ENCODE assay signal across 9 cellular contexts in genomic region chr1:213989740-213990472, GRCh38. TPM values are rescaled to one million over a fixed set of nuclear protein-coding genes. Genes with fewer than 3 reads are reported as not detected.
DNase-seq lines count a peak whose midpoint lies in the region; ATAC-seq, FAIRE-seq and TF ChIP-seq lines count a peak whose summit lies in the region.
"Had no signal": no experiment of that assay in that cellular context is flagged by ENCODE, and none has a peak within 500 bp of the region (broad histone marks: within the 10 kb centered on the region; RNA-seq: fewer than 3 reads in every experiment).

No MANE protein-coding gene starts in this region.

- no peak for TF ChIP-seq EP300 in A549 (IDR thresholded peaks at IDR 0.05)

- H3K36me3 ChIP-seq in right lobe of liver = no peaks in the 10 kb centered on the region

- H3K27ac ChIP-seq in A549 = no peak overlapping the region
- H3K27ac ChIP-seq in right lobe of liver = peak overlapping the region; percentile 90 to 98 (median 96)

- TF ChIP-seq POLR2A in A549 (IDR thresholded peaks at IDR 0.05; ENCODE audit: low read length) (no peak), right lobe of liver (IDR thresholded peaks at IDR 0.05) (no peak)

- POLR2A ChIA-PET in A549 (lab: Yijun Ruan, JAX) = no interaction called here

- H3K4me2 ChIP-seq in A549 = peak overlapping the region; percentile 98; the same call in 2 of the 3 replicates

- H3K4me1 Mint-ChIP-seq in activated T-cell treated with anti-CD3 and anti-CD28 coated beads, Interleukin-2, amount 50 U/mL, for 72 hours (ENCODE audit: low read depth) = peaks cover 38% of the 10 kb centered on the region

- H3K4me3 Mint-ChIP-seq in activated T-cell treated with anti-CD3 and anti-CD28 coated beads, Interleukin-2, amount 50 U/mL, for 72 hours = peak overlapping the region; percentile 92 to 97

- peaks cover 5 to 7% of the 10 kb centered on the region in 2 donors for H3K36me3 Mint-ChIP-seq in activated T-cell treated with anti-CD3 and anti-CD28 coated beads, Interleukin-2, amount 50 U/mL, for 72 hours (ENCODE audit: insufficient read depth in 2 of 2)

- H3K27me3 Mint-ChIP-seq in activated T-cell treated with anti-CD3 and anti-CD28 coated beads, Interleukin-2, amount 50 U/mL, for 72 hours (ENCODE audit: low read depth) = peaks cover 82% of the 10 kb centered on the region

- ATAC-seq in A549 (no peak), right lobe of liver (peak in 2 of 4 donors; percentile 0 to 6), HG02798 (IDR thresholded peaks at IDR 0.05; ENCODE audit: poor library complexity, unreplicated experiment) (no peak), HG02571 (IDR thresholded peaks at IDR 0.05; ENCODE audit: unreplicated experiment) (no peak)
- ATAC-seq in activated T-cell treated with anti-CD3 and anti-CD28 coated beads, Interleukin-2, amount 50 U/mL, for 72 hours (replicated peaks in 1 of 2) = no peak

- TF ChIP-seq CTCF in A549 (IDR thresholded peaks at IDR 0.05) = no peak
- no peak for TF ChIP-seq CTCF in right lobe of liver (IDR thresholded peaks at IDR 0.05)

- DNase-seq in A549 (ENCODE audit: low read depth in 1 of 2, low spot score in 1 of 2) (no peak), NCI-H1092 treated with DMSO at 0.1 percent for 48 hours (lab: John Stamatoyannopoulos, UW) (peak; percentile 88), right lobe of liver (peak in 1 of 3 donors; percentile 57), AG08396 (ENCODE audit: low spot score) (no peak)
- no peak for DNase-seq in activated T-cell treated with anti-CD3 and anti-CD28 coated beads, Interleukin-2, amount 50 U/mL, for 72 hours
- no peak for DNase-seq in stimulated activated CD4-positive, alpha-beta T cell treated with anti-CD3 and anti-CD28 coated beads, Interleukin-4, amount 100 ng/mL, for 4 hours
- DNase-seq: DND-41 had no signal

- no peaks in the 10 kb centered on the region for H3K9me3 Mint-ChIP-seq in activated T-cell treated with anti-CD3 and anti-CD28 coated beads, Interleukin-2, amount 50 U/mL, for 72 hours

- H3K9me3 ChIP-seq in A549 (no peaks in the 10 kb centered on the region), right lobe of liver (no peaks in the 10 kb centered on the region)

- FAIRE-seq in A549 (lab: Jason Lieb, UNC) = no peak

- H3K4me1 ChIP-seq in A549 = 0 out of 3 replicates have a peak, but pooled peaks cover 3% of the 10 kb centered on the region
- H3K4me1 ChIP-seq in right lobe of liver = peaks cover 0 to 20% (median 0%) of the 10 kb centered on the region in 4 donors

- no peak overlapping the region for H3K27ac Mint-ChIP-seq in activated T-cell treated with anti-CD3 and anti-CD28 coated beads, Interleukin-2, amount 50 U/mL, for 72 hours

- CTCF ChIA-PET in A549 (lab: Yijun Ruan, JAX) = interaction anchor here (0.6 to 1.2 kb wide), 4 partner anchors 14 to 339 kb away, joined by 3 read pairs; no protein-coding TSS in a partner anchor

- TF ChIP-seq RAD21 in A549 (conservative IDR thresholded peaks at IDR 0.05 in 1 of 2, IDR thresholded peaks at IDR 0.05 in 1 of 2) = no peak

- H3K4me3 ChIP-seq in A549 (no peak overlapping the region; the same call in 2 of the 3 replicates), right lobe of liver (peak overlapping the region; percentile 60 to 75 (median 63))

- H3K27me3 ChIP-seq in right lobe of liver = no peaks in the 10 kb centered on the region

- 37% methylated on average over 5 of the region's 5 CpGs for WGBS in A549 (ENCODE audit: missing lambda C conversion rate)
- 8% methylated on average over 5 of the region's 5 CpGs for WGBS in right lobe of liver (ENCODE audit: insufficient coverage, low coverage, low lambda C conversion rate, missing lambda C conversion rate)

- intact Hi-C loops in right lobe of liver (cut with DNase I) = no loop called here

TF ChIP-seq in A549, 52 proteins besides CTCF, POLR2A, EP300 and RAD21:
- TF ChIP-seq RCOR1 (IDR thresholded peaks at IDR 0.05; ENCODE audit: low read depth, low read length) = no peak
- no peak for TF ChIP-seq MYC (IDR thresholded peaks at IDR 0.05; ENCODE audit: borderline replicate concordance, low read length)
- TF ChIP-seq GATA3 (IDR thresholded peaks at IDR 0.05; ENCODE audit: borderline replicate concordance) = no peak
- no peak for TF ChIP-seq RNF2 (IDR thresholded peaks at IDR 0.05; ENCODE audit: borderline replicate concordance, low read depth)
- no peak for TF ChIP-seq HES2 (IDR thresholded peaks at IDR 0.05)
- no peak for TF ChIP-seq MAX (IDR thresholded peaks at IDR 0.05)
- no peak for TF ChIP-seq FOSL2 (IDR thresholded peaks at IDR 0.05)
- no peak for TF ChIP-seq FOSL2 (CRISPR knock-in tag; IDR thresholded peaks at IDR 0.05)
- TF ChIP-seq REST (IDR thresholded peaks at IDR 0.05) = no peak
- TF ChIP-seq PBX3 (IDR thresholded peaks at IDR 0.05) = no peak
- TF ChIP-seq HOXA7 (CRISPR knock-in tag; IDR thresholded peaks at IDR 0.05) = no peak
- TF ChIP-seq HEYL (CRISPR knock-in tag; IDR thresholded peaks at IDR 0.05) = no peak
- no peak for TF ChIP-seq ZFP36 (IDR thresholded peaks at IDR 0.05; ENCODE audit: borderline replicate concordance, partially characterized antibody)
- TF ChIP-seq ELK1 (IDR thresholded peaks at IDR 0.05; ENCODE audit: low read depth, low read length) = no peak
TF ChIP-seq in A549: peak in this region for 0.

RNA-seq across cellular contexts. Expression of gene PROX1, which starts 2.1 kb away (rescaled TPM):
- polyA plus RNA-seq in A549 (2011; rRNA removed) (0.01 and 0.06 TPM in 2 replicates), A549 (2017; fragmentation: RNase III; extraction: RNeasy Plus Mini Kit Qiagen cat#74134 plus additional on column Dnase treatment) (0.01 to 0.03 TPM in 2 of 3 replicates, not detected in the other)
- 0.01 TPM in 2 replicates for polyA plus RNA-seq in A549 (2012; cell fraction: cytosol; rRNA removed)
- 0.02 and 0.04 TPM in 2 replicates for polyA plus RNA-seq in A549 (2012; cell fraction: nucleus; rRNA removed)
- 0.12 and 1.0 TPM in 2 replicates for polyA minus RNA-seq in A549 (2011; rRNA and poly(A)+ RNA removed)
- total RNA-seq in activated T-cell treated with anti-CD3 and anti-CD28 coated beads, Interleukin-2, amount 50 U/mL, for 72 hours = under 1 TPM in 1 of 2 donors, not detected in 1; 0.21 TPM
- 100 to 1,000 TPM in 4 of 6 experiments, 10 to 100 TPM in 2; 79.6 to 186 (median 164) TPM for total RNA-seq in right lobe of liver

Comparison
In these comparisons a context has a peak if more than half of its experiments do, and no peak if none do; other contexts are left out.
1. H3K27ac ChIP-seq: peak in right lobe of liver (3 of 3); none in A549 (0 of 2).
2. RNA of gene PROX1, which starts 2.1 kb away (total RNA-seq): 79.6 to 186 TPM in right lobe of liver; 0.21 TPM in activated T-cell treated with anti-CD3 and anti-CD28 coated beads, Interleukin-2, amount 50 U/mL, for 72 hours; every median in the first group is over 10 times any median in the second.